ENCODE assay signal across 32 cellular contexts in the genomic region with DNA sequence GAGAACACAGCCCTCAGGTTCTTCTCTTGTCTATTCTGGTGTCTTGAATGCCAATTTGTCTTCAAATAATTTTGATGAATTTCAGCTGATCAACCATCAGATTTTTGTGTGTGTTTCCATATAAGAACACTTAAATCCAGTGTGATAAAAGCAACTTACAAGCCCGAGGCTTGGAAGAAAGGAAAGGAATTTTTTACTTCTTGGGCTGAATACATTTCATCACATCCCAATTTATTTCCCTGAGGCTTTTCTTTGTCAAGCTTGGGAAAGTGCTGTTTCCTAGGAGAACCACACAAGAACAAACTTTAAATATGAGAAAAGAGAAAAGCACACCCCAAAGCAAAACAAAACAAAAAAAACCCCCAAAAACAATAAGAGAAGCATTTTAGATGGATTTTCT. TPM values are rescaled to one million over a fixed set of nuclear protein-coding genes. Genes with fewer than 3 reads are reported as not detected.
DNase-seq lines count a peak whose midpoint lies in the region; ATAC-seq and TF ChIP-seq lines count a peak whose summit lies in the region.
"Had no signal": no experiment of that assay in that cellular context is flagged by ENCODE, and none has a peak within 500 bp of the region (broad histone marks: within the 10 kb centered on the region; RNA-seq: fewer than 3 reads in every experiment).

No MANE protein-coding gene starts in this region.

- H3K4me3 Mint-ChIP-seq in T-helper 17 cell, result no peak overlapping the region
- H3K4me3 Mint-ChIP-seq: activated CD4-positive, alpha-beta T cell treated with anti-CD3 and anti-CD28 coated beads, Interleukin-2, amount 10 ng/mL, durations not matched to agents 7 days and 5 days; activated naive CD8-positive, alpha-beta T cell; IgD-negative memory B cell; naive B cell; stimulated activated memory B cell treated with anti-CD40 and anti-IgM and Interleukin-4, amounts not matched to agents 10 μg/mL and 1 μg/mL and 100 μg/mL, for 72 hours had no signal

- H3K27ac Mint-ChIP-seq in T-helper 17 cell, result no peak overlapping the region
- H3K27ac Mint-ChIP-seq: activated CD4-positive, alpha-beta T cell treated with anti-CD3 and anti-CD28 coated beads, Interleukin-2, amount 10 ng/mL, durations not matched to agents 7 days and 5 days; activated naive CD8-positive, alpha-beta T cell; IgD-negative memory B cell; naive B cell; progenitor cell of endocrine pancreas; stimulated activated memory B cell treated with anti-CD40 and anti-IgM and Interleukin-4, amounts not matched to agents 10 μg/mL and 1 μg/mL and 100 μg/mL, for 72 hours had no signal

- peak overlapping the region; percentile 69; the same call in 1 of the 2 replicates for H3K27ac ChIP-seq in SK-N-MC
- H3K27ac ChIP-seq: BLaER1 treated with 17β-estradiol and CSF1 and Interleukin-3, amounts not matched to agents 10 nM and 100 nM; epithelial cell of prostate; heart right ventricle; SJCRH30 had no signal

- no peaks in the 10 kb centered on the region for H3K36me3 Mint-ChIP-seq in T-helper 17 cell (ENCODE audit: low read depth)
- H3K36me3 Mint-ChIP-seq: activated naive CD8-positive, alpha-beta T cell; IgD-negative memory B cell; stimulated activated memory B cell treated with anti-CD40 and anti-IgM and Interleukin-4, amounts not matched to agents 10 μg/mL and 1 μg/mL and 100 μg/mL, for 72 hours had no signal

- no peaks in the 10 kb centered on the region for H3K36me3 ChIP-seq in SK-N-MC (ENCODE audit: insufficient read depth, low read length)
- H3K36me3 ChIP-seq: BLaER1 treated with 17β-estradiol and CSF1 and Interleukin-3, amounts not matched to agents 10 nM and 100 nM; heart right ventricle; SJCRH30 had no signal

- no peak for TF ChIP-seq CTCF in fibroblast of the aortic adventitia (IDR thresholded peaks at IDR 0.05; ENCODE audit: insufficient read depth, low read length)

- in situ Hi-C loops in ACHN (cut with HindIII; ENCODE audit: low pct_ligation_motif_present, low pct_unique_long_range_greater_than_20kb, low sequenced_read_pairs), result no loop called here

- no peaks in the 10 kb centered on the region for H3K4me1 Mint-ChIP-seq in T-helper 17 cell
- H3K4me1 Mint-ChIP-seq: activated CD4-positive, alpha-beta T cell treated with anti-CD3 and anti-CD28 coated beads, Interleukin-2, amount 10 ng/mL, durations not matched to agents 7 days and 5 days; IgD-negative memory B cell; naive B cell; stimulated activated memory B cell treated with anti-CD40 and anti-IgM and Interleukin-4, amounts not matched to agents 10 μg/mL and 1 μg/mL and 100 μg/mL, for 72 hours had no signal

- H3K4me3 ChIP-seq in SK-N-MC, result no peak overlapping the region
- H3K4me3 ChIP-seq in fibroblast of the aortic adventitia (ENCODE audit: low read depth, low read length), result no peak overlapping the region
- H3K4me3 ChIP-seq: ascending aorta; BLaER1 treated with 17β-estradiol and CSF1 and Interleukin-3, amounts not matched to agents 10 nM and 100 nM; coronary artery; heart right ventricle; SJCRH30 had no signal

- H3K9me3 ChIP-seq in SK-N-MC (ENCODE audit: low read depth, low read length) (no peaks in the 10 kb centered on the region), T-helper 17 cell (ENCODE audit: control insufficient read depth, low read length, poor library complexity, severe bottlenecking) (no peaks in the 10 kb centered on the region)
- H3K9me3 ChIP-seq: ascending aorta, SJCRH30 had no signal

- no peak overlapping the region for H3K9ac ChIP-seq in SK-N-MC (ENCODE audit: insufficient read length)
- H3K9ac ChIP-seq: BLaER1 treated with 17β-estradiol and CSF1 and Interleukin-3, amounts not matched to agents 10 nM and 100 nM had no signal

- peak; percentile 57 for DNase-seq in AG20443 (ENCODE audit: low spot score)
- DNase-seq in SK-N-MC (ENCODE audit: low read depth, low spot score), result no peak
- DNase-seq in fibroblast of the aortic adventitia (ENCODE audit: low read depth), result peak; percentile 75
- peak; percentile 76 for DNase-seq in stromal cell of bone marrow (ENCODE audit: low read depth)
- no peak for DNase-seq in stimulated activated CD4-positive, alpha-beta T cell treated with anti-CD3 and anti-CD28 coated beads, Interleukin-4, amount 100 ng/mL, for 1 hour
- no peak for DNase-seq in T-helper 17 cell
- DNase-seq in ACHN, result no peak
- no peak for DNase-seq in NCI-H446 treated with DMSO at 0.1 percent for 48 hours (lab: John Stamatoyannopoulos, UW)
- DNase-seq: activated CD4-positive, alpha-beta T cell treated with anti-CD3 and anti-CD28 coated beads, Interleukin-2, amount 10 ng/mL, durations not matched to agents 7 days and 5 days; activated effector memory CD4-positive, alpha-beta T cell treated with Interleukin-2 at 50 U/mL for 16 hours; DMS79; effector CD8-positive, alpha-beta T cell; GDM1; heart right ventricle; naive B cell; NCI-H1048; NCI-H748 treated with DMSO at 0.1 percent for 48 hours; SJCRH30; stimulated activated CD4-positive, alpha-beta T cell treated with anti-CD3 and anti-CD28 coated beads, Interleukin-15, amount 100 ng/mL, for 24 hours had no signal

- no peak for ATAC-seq in T-helper 17 cell
- ATAC-seq: heart right ventricle; stimulated activated memory B cell treated with anti-CD40 and anti-IgM and Interleukin-4, amounts not matched to agents 10 μg/mL and 1 μg/mL and 100 μg/mL, for 72 hours had no signal

- H3K27me3 Mint-ChIP-seq in T-helper 17 cell, result peaks cover 15% of the 10 kb centered on the region

RNA-seq across cellular contexts. Expression of gene GPRC5D, which starts 26.6 kb away (rescaled TPM):
- total RNA-seq in fibroblast of the aortic adventitia (ENCODE audit: low replicate concordance) (not detected in 2 replicates), T-helper 17 cell (not detected)
- total RNA-seq: A673; activated CD8-positive, alpha-beta memory T cell treated with anti-CD3 and anti-CD28 coated beads for 36 hours; ascending aorta; cardiac septum; frontal cortex; heart right ventricle; kidney epithelial cell; progenitor cell of endocrine pancreas; SJCRH30 had no signal

RNA-seq across cellular contexts. Expression of gene GPRC5A, which starts 34.0 kb away (rescaled TPM):
- total RNA-seq in fibroblast of the aortic adventitia (ENCODE audit: low replicate concordance) (5.4 and 15.5 TPM in 2 replicates), T-helper 17 cell (under 1 TPM; 0.02 to 0.26 TPM)
- total RNA-seq: activated CD8-positive, alpha-beta memory T cell treated with anti-CD3 and anti-CD28 coated beads for 36 hours had no signal

Comparison
In these comparisons a context has a peak if more than half of its experiments do, and no peak if none do; other contexts are left out.
1. DNase-seq: peak in AG20443 (single experiment), fibroblast of the aortic adventitia (single experiment) and stromal cell of bone marrow (single experiment); none in SK-N-MC (single experiment), stimulated activated CD4-positive, alpha-beta T cell treated with anti-CD3 and anti-CD28 coated beads, Interleukin-4, amount 100 ng/mL, for 1 hour (single experiment), T-helper 17 cell (0 of 3), ACHN (single experiment) and NCI-H446 treated with DMSO at 0.1 percent for 48 hours (single experiment).